Comparison of ENCODE assay signal across 8 cellular contexts in the genomic region with DNA sequence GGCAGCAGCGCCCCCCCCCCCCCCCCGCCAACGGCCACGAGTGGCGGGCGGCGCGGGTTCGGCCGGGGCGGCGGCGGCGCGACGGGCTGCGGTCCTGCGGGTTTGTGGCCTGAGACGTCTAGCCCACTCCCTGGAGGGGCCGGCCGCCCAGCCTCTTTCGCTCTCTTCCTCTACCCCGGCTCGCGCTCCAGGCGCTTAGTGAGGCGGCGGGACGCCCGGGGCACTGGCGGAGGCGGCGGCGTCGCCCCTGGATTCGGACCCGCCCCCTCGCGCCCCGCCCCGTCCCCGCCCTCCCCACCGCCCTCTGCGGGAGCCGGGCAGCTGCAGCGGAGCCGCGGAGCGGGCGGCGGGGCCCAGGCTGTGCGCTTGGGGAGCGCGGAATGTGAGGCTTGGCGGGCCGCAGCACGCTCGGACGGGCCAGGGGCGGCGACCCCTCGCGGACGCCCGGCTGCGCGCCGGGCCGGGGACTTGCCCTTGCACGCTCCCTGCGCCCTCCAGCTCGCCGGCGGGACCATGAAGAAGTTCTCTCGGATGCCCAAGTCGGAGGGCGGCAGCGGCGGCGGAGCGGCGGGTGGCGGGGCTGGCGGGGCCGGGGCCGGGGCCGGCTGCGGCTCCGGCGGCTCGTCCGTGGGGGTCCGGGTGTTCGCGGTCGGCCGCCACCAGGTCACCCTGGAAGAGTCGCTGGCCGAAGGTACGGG.
A peak's percentile ranks its signal among the peaks of the same experiment; 100 is the strongest.
DNase-seq lines count a peak whose midpoint lies in the region; ATAC-seq and TF ChIP-seq lines count a peak whose summit lies in the region.

A gene (plus strand): TSS at position 320 of the 698 bp plus-strand sequence. CDS start 194 bp downstream, at position 514.

- H3K4me1 ChIP-seq in RWPE2 (ENCODE audit: insufficient read depth, poor library complexity, severe bottlenecking) (peaks cover 14% of the 10 kb centered on the region), neuron (ENCODE audit: insufficient read depth, low read length) (peaks cover 22% of the 10 kb centered on the region), subcutaneous abdominal adipose tissue (ENCODE audit: control insufficient read depth in 5 of 5, insufficient read depth in 5 of 5, low read length in 5 of 5) (peaks cover 0 to 34% (median 24%) of the 10 kb centered on the region in 5 donors)

- peak within 1 kb of the TSS; percentile 94 for H2AFZ ChIP-seq in neuron (ENCODE audit: low read depth, low read length)

- no peak for TF ChIP-seq CTCF in HL-60 (IDR thresholded peaks at IDR 0.05; ENCODE audit: insufficient read depth, low read length)
- TF ChIP-seq CTCF in RWPE2 (IDR thresholded peaks at IDR 0.05; ENCODE audit: poor library complexity, severe bottlenecking): no peak
- no peak for TF ChIP-seq CTCF in foreskin fibroblast (IDR thresholded peaks at IDR 0.05; ENCODE audit: low read depth, low read length)

- H3K27ac ChIP-seq in HL-60 (replicated peaks): peak within 1 kb of the TSS; percentile 98
- peak within 1 kb of the TSS; percentile 82 for H3K27ac ChIP-seq in RWPE2 (ENCODE audit: poor library complexity, severe bottlenecking)
- peak within 1 kb of the TSS; percentile 95 for H3K27ac ChIP-seq in subcutaneous abdominal adipose tissue (ENCODE audit: low read depth, low read length)

- peak; percentile 39 for DNase-seq in DMS 273 treated with DMSO at 0.1 percent for 48 hours (lab: John Stamatoyannopoulos, UW)
- peak; percentile 46 to 78 for DNase-seq in HL-60 (ENCODE audit: low read depth in 1 of 2, low spot score in 1 of 2)
- peak; percentile 70 for DNase-seq in RWPE2 (ENCODE audit: low spot score)
- DNase-seq in activated gamma-delta T cell treated with Interleukin-2 at 50 U/mL for 16 hours: peak; percentile 69
- DNase-seq in foreskin fibroblast: peak; percentile 70 to 90

- peak within 1 kb of the TSS; percentile 75 to 99 (median 97) for H3K9ac ChIP-seq in subcutaneous abdominal adipose tissue (ENCODE audit: low read length in 5 of 5)

- H3K36me3 ChIP-seq in RWPE2 (ENCODE audit: low read depth) (no peaks in the 10 kb centered on the region), neuron (ENCODE audit: insufficient read depth, low read length) (no peaks in the 10 kb centered on the region), subcutaneous abdominal adipose tissue (ENCODE audit: control insufficient read depth in 5 of 5, insufficient read depth in 5 of 5, low read length in 5 of 5) (no peaks in the 10 kb centered on the region)

- no peaks in the 10 kb centered on the region for H3K9me3 ChIP-seq in RWPE2 (ENCODE audit: severe bottlenecking)
- no peaks in the 10 kb centered on the region for H3K9me3 ChIP-seq in neuron (ENCODE audit: low read length)
- H3K9me3 ChIP-seq in subcutaneous abdominal adipose tissue (ENCODE audit: control insufficient read depth in 5 of 5, low read length in 5 of 5): no peaks in the 10 kb centered on the region

- ATAC-seq in GM19463 (IDR thresholded peaks at IDR 0.05; ENCODE audit: unreplicated experiment) (peak; percentile 73), RWPE2 (ENCODE audit: low read depth) (peak; percentile 73)

- H3K4me3 ChIP-seq in HL-60 (replicated peaks; ENCODE audit: insufficient read depth, low read length) (peak within 1 kb of the TSS; percentile 57), RWPE2 (ENCODE audit: severe bottlenecking) (peak within 1 kb of the TSS; percentile 96), foreskin fibroblast (ENCODE audit: low read depth in 1 of 2, low read length in 2 of 2) (peak within 1 kb of the TSS; percentile 82 to 94), neuron (ENCODE audit: low read length) (peak within 1 kb of the TSS; percentile 74), subcutaneous abdominal adipose tissue (ENCODE audit: low read depth in 1 of 5, low read length in 5 of 5) (peak within 1 kb of the TSS; percentile 86 to 96 (median 92))

- H3K27me3 ChIP-seq in HL-60 (ENCODE audit: insufficient read depth, poor library complexity, severe bottlenecking) (no peaks in the 10 kb centered on the region), RWPE2 (ENCODE audit: insufficient read depth, poor library complexity, severe bottlenecking) (no peaks in the 10 kb centered on the region), neuron (ENCODE audit: insufficient read depth, low read length) (no peaks in the 10 kb centered on the region), subcutaneous abdominal adipose tissue (ENCODE audit: control insufficient read depth in 5 of 5, insufficient read depth in 4 of 5, low read length in 5 of 5) (no peaks in the 10 kb centered on the region)

Comparison
In these comparisons a context has a peak if more than half of its experiments do, and no peak if none do; other contexts are left out.
1. Peak in every context shown above with its lines: DNase-seq, ATAC-seq, H3K4me3 ChIP-seq and H3K27ac ChIP-seq.